In genomic region chr5:126269511-126269910, GRCh38 we compare ENCODE assay signal across 30 cellular contexts.
"Had no signal": no experiment of that assay in that cellular context is flagged by ENCODE, and none has a peak within 500 bp of the region (broad histone marks: within the 10 kb centered on the region; RNA-seq: fewer than 3 reads in every experiment).

No MANE protein-coding gene starts in this region.

- H3K36me3 Mint-ChIP-seq: activated naive CD4-positive, alpha-beta T cell treated with anti-CD3 and anti-CD28 coated beads, Interleukin-2, amount 50 U/mL, for 72 hours had no signal

- H3K9me3 ChIP-seq: adrenal gland, body of pancreas, MG63 had no signal

- H3K36me3 ChIP-seq: adrenal gland, MG63 had no signal

- H3K4me3 ChIP-seq: adrenal gland, body of pancreas, coronary artery, MG63, SK-N-MC had no signal

- H3K27ac Mint-ChIP-seq: activated CD4-positive, alpha-beta T cell treated with anti-CD3 and anti-CD28 coated beads for 36 hours; activated CD4-positive, alpha-beta T cell treated with anti-CD3 and anti-CD28 coated beads, Interleukin-2, amount 10 ng/mL, durations not matched to agents 7 days and 5 days; activated CD8-positive, alpha-beta T cell treated with anti-CD3 and anti-CD28 coated beads, Interleukin-2, amount 10 ng/mL, durations not matched to agents 7 days and 5 days; activated naive CD4-positive, alpha-beta T cell treated with anti-CD3 and anti-CD28 coated beads for 36 hours; activated naive CD4-positive, alpha-beta T cell treated with anti-CD3 and anti-CD28 coated beads, Interleukin-2, amount 50 U/mL, for 72 hours; activated T-cell treated with anti-CD3 and anti-CD28 coated beads, Interleukin-2, amount 50 U/mL, for 24 hours; activated T-helper 2 cell treated with anti-CD3 and anti-CD28 coated beads, Interferon-gamma antibody, Interleukin-2, Interleukin-4, amounts not matched to agents 10 μg/mL and 5 μg/mL and 100 μg/mL, durations not matched to agents 14 hours and 24 hours and 36 hours; WTC11 had no signal

- H3K4me1 ChIP-seq: adrenal gland, body of pancreas had no signal

- DNase-seq: activated CD4-positive, alpha-beta T cell treated with anti-CD3 and anti-CD28 coated beads for 36 hours; activated CD4-positive, alpha-beta T cell treated with anti-CD3 and anti-CD28 coated beads, Interleukin-2, amount 10 ng/mL, durations not matched to agents 7 days and 5 days; activated CD4-positive, alpha-beta T cell treated with anti-CD3 and anti-CD28 coated beads, Interleukin-2, amount 50 U/mL, for 48 hours; activated CD8-positive, alpha-beta T cell treated with anti-CD3 and anti-CD28 coated beads, Interleukin-2, amount 10 ng/mL, durations not matched to agents 7 days and 5 days; activated gamma-delta T cell treated with Interleukin-2 at 50 U/mL for 16 hours; activated naive CD4-positive, alpha-beta T cell treated with anti-CD3 and anti-CD28 coated beads for 36 hours; activated T-cell treated with anti-CD3 and anti-CD28 coated beads, Interleukin-2, amount 50 U/mL, for 24 hours; adrenal gland; body of pancreas; Kasumi-1; KG1; MG63; NCI-H1048; NCI-H1105 treated with DMSO at 0.1 percent for 48 hours; NCI-H1436; NCI-H187; NCI-H2081; NCI-H345; NCI-H526 treated with DMSO at 0.1 percent for 48 hours; NK-92 treated with Interleukin-12 subunit alpha and Interleukin-12 subunit beta, amount 100 ng/mL, for 24 hours; Right ventricle myocardium superior; T1000 had no signal

- H3K27me3 Mint-ChIP-seq: activated CD4-positive, alpha-beta T cell treated with anti-CD3 and anti-CD28 coated beads, Interleukin-2, amount 10 ng/mL, durations not matched to agents 7 days and 5 days; activated T-cell treated with anti-CD3 and anti-CD28 coated beads, Interleukin-2, amount 50 U/mL, for 24 hours had no signal

- H3K27ac ChIP-seq: adrenal gland, body of pancreas, coronary artery, RWPE1, SK-N-MC had no signal

- ATAC-seq: activated CD4-positive, alpha-beta T cell treated with anti-CD3 and anti-CD28 coated beads for 36 hours; activated CD4-positive, CD25-positive, alpha-beta regulatory T cell treated with anti-CD3 and anti-CD28 coated beads, Interleukin-2, amount 50 U/mL, for 24 hours; activated CD8-positive, alpha-beta T cell treated with anti-CD3 and anti-CD28 coated beads, Interleukin-2, amount 10 ng/mL, durations not matched to agents 7 days and 5 days; activated naive CD4-positive, alpha-beta T cell treated with anti-CD3 and anti-CD28 coated beads, Interleukin-2, amount 50 U/mL, for 72 hours; body of pancreas; PC-3; WTC11 had no signal

- H3K9me3 Mint-ChIP-seq: activated CD4-positive, alpha-beta T cell treated with anti-CD3 and anti-CD28 coated beads, Interleukin-2, amount 10 ng/mL, durations not matched to agents 7 days and 5 days; activated naive CD4-positive, alpha-beta T cell treated with anti-CD3 and anti-CD28 coated beads for 36 hours; activated naive CD4-positive, alpha-beta T cell treated with anti-CD3 and anti-CD28 coated beads, Interleukin-2, amount 50 U/mL, for 72 hours; activated T-cell treated with anti-CD3 and anti-CD28 coated beads, Interleukin-2, amount 50 U/mL, for 24 hours; activated T-helper 2 cell treated with anti-CD3 and anti-CD28 coated beads, Interferon-gamma antibody, Interleukin-2, Interleukin-4, amounts not matched to agents 10 μg/mL and 5 μg/mL and 100 μg/mL, durations not matched to agents 14 hours and 24 hours and 36 hours had no signal

- H3K4me1 Mint-ChIP-seq: activated CD4-positive, alpha-beta T cell treated with anti-CD3 and anti-CD28 coated beads for 36 hours; activated CD4-positive, alpha-beta T cell treated with anti-CD3 and anti-CD28 coated beads, Interleukin-2, amount 10 ng/mL, durations not matched to agents 7 days and 5 days had no signal

- H3K4me3 Mint-ChIP-seq: activated CD4-positive, alpha-beta T cell treated with anti-CD3 and anti-CD28 coated beads for 36 hours; activated CD4-positive, alpha-beta T cell treated with anti-CD3 and anti-CD28 coated beads, Interleukin-2, amount 10 ng/mL, durations not matched to agents 7 days and 5 days; activated CD8-positive, alpha-beta T cell treated with anti-CD3 and anti-CD28 coated beads, Interleukin-2, amount 10 ng/mL, durations not matched to agents 7 days and 5 days; activated naive CD4-positive, alpha-beta T cell treated with anti-CD3 and anti-CD28 coated beads for 36 hours; activated T-cell treated with anti-CD3 and anti-CD28 coated beads, Interleukin-2, amount 50 U/mL, for 24 hours; WTC11 had no signal

- H3K27me3 ChIP-seq: adrenal gland, body of pancreas had no signal
